In the genomic region with DNA sequence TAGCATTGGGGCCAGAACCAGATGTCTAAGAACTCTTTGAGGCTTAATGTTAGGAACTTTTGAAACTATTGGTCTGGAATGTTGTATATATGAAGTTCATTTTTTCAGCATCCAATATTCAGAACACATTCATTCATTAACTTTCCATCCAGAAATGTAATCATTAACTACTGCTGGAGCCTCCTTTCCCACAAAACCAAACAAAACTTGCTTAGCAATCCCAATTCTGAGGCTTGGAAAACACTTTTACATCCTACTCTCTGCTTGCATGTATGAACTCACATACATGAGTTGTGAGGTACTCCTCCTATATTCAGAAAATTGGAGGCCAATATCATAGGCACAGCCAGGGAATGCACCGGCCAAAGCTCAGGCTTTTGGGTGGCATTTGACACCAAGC, we compare ENCODE assay signal across 1 cellular context.
TF ChIP-seq lines count a peak whose summit lies in the region.

No MANE protein-coding gene starts in this region.

TF ChIP-seq in H1, 55 proteins besides CTCF, POLR2A, EP300 and RAD21 (continued from another document):
- TF ChIP-seq, protein P1, sequence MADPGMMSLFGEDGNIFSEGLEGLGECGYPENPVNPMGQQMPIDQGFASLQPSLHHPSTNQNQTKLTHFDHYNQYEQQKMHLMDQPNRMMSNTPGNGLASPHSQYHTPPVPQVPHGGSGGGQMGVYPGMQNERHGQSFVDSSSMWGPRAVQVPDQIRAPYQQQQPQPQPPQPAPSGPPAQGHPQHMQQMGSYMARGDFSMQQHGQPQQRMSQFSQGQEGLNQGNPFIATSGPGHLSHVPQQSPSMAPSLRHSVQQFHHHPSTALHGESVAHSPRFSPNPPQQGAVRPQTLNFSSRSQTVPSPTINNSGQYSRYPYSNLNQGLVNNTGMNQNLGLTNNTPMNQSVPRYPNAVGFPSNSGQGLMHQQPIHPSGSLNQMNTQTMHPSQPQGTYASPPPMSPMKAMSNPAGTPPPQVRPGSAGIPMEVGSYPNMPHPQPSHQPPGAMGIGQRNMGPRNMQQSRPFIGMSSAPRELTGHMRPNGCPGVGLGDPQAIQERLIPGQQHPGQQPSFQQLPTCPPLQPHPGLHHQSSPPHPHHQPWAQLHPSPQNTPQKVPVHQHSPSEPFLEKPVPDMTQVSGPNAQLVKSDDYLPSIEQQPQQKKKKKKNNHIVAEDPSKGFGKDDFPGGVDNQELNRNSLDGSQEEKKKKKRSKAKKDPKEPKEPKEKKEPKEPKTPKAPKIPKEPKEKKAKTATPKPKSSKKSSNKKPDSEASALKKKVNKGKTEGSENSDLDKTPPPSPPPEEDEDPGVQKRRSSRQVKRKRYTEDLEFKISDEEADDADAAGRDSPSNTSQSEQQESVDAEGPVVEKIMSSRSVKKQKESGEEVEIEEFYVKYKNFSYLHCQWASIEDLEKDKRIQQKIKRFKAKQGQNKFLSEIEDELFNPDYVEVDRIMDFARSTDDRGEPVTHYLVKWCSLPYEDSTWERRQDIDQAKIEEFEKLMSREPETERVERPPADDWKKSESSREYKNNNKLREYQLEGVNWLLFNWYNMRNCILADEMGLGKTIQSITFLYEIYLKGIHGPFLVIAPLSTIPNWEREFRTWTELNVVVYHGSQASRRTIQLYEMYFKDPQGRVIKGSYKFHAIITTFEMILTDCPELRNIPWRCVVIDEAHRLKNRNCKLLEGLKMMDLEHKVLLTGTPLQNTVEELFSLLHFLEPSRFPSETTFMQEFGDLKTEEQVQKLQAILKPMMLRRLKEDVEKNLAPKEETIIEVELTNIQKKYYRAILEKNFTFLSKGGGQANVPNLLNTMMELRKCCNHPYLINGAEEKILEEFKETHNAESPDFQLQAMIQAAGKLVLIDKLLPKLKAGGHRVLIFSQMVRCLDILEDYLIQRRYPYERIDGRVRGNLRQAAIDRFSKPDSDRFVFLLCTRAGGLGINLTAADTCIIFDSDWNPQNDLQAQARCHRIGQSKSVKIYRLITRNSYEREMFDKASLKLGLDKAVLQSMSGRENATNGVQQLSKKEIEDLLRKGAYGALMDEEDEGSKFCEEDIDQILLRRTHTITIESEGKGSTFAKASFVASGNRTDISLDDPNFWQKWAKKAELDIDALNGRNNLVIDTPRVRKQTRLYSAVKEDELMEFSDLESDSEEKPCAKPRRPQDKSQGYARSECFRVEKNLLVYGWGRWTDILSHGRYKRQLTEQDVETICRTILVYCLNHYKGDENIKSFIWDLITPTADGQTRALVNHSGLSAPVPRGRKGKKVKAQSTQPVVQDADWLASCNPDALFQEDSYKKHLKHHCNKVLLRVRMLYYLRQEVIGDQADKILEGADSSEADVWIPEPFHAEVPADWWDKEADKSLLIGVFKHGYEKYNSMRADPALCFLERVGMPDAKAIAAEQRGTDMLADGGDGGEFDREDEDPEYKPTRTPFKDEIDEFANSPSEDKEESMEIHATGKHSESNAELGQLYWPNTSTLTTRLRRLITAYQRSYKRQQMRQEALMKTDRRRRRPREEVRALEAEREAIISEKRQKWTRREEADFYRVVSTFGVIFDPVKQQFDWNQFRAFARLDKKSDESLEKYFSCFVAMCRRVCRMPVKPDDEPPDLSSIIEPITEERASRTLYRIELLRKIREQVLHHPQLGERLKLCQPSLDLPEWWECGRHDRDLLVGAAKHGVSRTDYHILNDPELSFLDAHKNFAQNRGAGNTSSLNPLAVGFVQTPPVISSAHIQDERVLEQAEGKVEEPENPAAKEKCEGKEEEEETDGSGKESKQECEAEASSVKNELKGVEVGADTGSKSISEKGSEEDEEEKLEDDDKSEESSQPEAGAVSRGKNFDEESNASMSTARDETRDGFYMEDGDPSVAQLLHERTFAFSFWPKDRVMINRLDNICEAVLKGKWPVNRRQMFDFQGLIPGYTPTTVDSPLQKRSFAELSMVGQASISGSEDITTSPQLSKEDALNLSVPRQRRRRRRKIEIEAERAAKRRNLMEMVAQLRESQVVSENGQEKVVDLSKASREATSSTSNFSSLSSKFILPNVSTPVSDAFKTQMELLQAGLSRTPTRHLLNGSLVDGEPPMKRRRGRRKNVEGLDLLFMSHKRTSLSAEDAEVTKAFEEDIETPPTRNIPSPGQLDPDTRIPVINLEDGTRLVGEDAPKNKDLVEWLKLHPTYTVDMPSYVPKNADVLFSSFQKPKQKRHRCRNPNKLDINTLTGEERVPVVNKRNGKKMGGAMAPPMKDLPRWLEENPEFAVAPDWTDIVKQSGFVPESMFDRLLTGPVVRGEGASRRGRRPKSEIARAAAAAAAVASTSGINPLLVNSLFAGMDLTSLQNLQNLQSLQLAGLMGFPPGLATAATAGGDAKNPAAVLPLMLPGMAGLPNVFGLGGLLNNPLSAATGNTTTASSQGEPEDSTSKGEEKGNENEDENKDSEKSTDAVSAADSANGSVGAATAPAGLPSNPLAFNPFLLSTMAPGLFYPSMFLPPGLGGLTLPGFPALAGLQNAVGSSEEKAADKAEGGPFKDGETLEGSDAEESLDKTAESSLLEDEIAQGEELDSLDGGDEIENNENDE (IDR thresholded peaks at IDR 0.05; ENCODE audit: insufficient replicate concordance, low read length), result no peak
- TF ChIP-seq TBP (IDR thresholded peaks at IDR 0.05; ENCODE audit: low read depth, low read length) (no peak), CBX5 (IDR thresholded peaks at IDR 0.05; ENCODE audit: low read depth, low read length) (no peak), BRCA1 (IDR thresholded peaks at IDR 0.05; ENCODE audit: low read depth, low read length) (no peak)
TF ChIP-seq in H1: peak in this region for 0.
